8 cellular contexts compared by ENCODE assay signal in genomic region chr11:117597083-117597482, GRCh38.
DNase-seq lines count a peak whose midpoint lies in the region; ATAC-seq and TF ChIP-seq lines count a peak whose summit lies in the region.

No MANE protein-coding gene starts in this region.

- TF ChIP-seq POLR2A in tibial nerve (IDR thresholded peaks at IDR 0.05) = no peak

- H3K4me3 Mint-ChIP-seq in Calu3 (ENCODE audit: low read depth, unreplicated experiment) = no peak overlapping the region

- TF ChIP-seq CTCF in Calu3 (IDR thresholded peaks at IDR 0.05; ENCODE audit: unreplicated experiment) (no peak), liver (IDR thresholded peaks at IDR 0.05; ENCODE audit: low read depth, low read length, missing input control) (no peak), tibial nerve (IDR thresholded peaks at IDR 0.05) (no peak)

- H3K9me3 ChIP-seq in liver (ENCODE audit: control insufficient read depth in 4 of 4, low read length in 3 of 4) (no peaks in the 10 kb centered on the region), tibial nerve (no peaks in the 10 kb centered on the region)

- no peaks in the 10 kb centered on the region for H3K36me3 Mint-ChIP-seq in Calu3 (ENCODE audit: insufficient read depth, unreplicated experiment)

- no peaks in the 10 kb centered on the region for H3K4me1 Mint-ChIP-seq in Calu3 (ENCODE audit: low read depth, unreplicated experiment)

- H3K27ac Mint-ChIP-seq in Calu3 (ENCODE audit: unreplicated experiment) = no peak overlapping the region

- TF ChIP-seq RAD21 in liver (IDR thresholded peaks at IDR 0.05) = no peak

- no peak overlapping the region for H3K4me3 ChIP-seq in liver (ENCODE audit: low read depth in 1 of 3, low read length in 3 of 3)
- no peak overlapping the region for H3K4me3 ChIP-seq in tibial nerve

- H3K27me3 ChIP-seq in liver (ENCODE audit: control insufficient read depth in 4 of 4, insufficient read depth in 4 of 4, low read length in 3 of 4) (no peaks in the 10 kb centered on the region), tibial nerve (peaks cover 0 to 10% of the 10 kb centered on the region in 2 donors)

- CTCF ChIA-PET in Calu3 (lab: Charles Lee) = no interaction called here

- peak; percentile 25 for DNase-seq in Calu3
- DNase-seq in LoVo (ENCODE audit: low spot score) = peak; percentile 37
- DNase-seq in activated naive CD4-positive, alpha-beta T cell treated with anti-CD3 and anti-CD28 coated beads, Interleukin-2, amount 50 U/mL, for 16 hours = peak; percentile 31
- no peak for DNase-seq in NCI-H187 (lab: John Stamatoyannopoulos, UW)
- no peak for DNase-seq in tibial nerve (ENCODE audit: low spot score in 2 of 2)

- no TSS peak for BruUV-seq in Calu3 (replicated peaks; lab: Mats Ljungman, UMichigan)

- no peak overlapping the region for H3K9ac ChIP-seq in liver (ENCODE audit: low read depth in 1 of 2, low read length in 2 of 2)

- no peak overlapping the region for H3K27ac ChIP-seq in liver (ENCODE audit: low read depth in 1 of 2, low read length in 2 of 2)
- no peak overlapping the region for H3K27ac ChIP-seq in tibial nerve

- H3K9me3 Mint-ChIP-seq in Calu3 (ENCODE audit: low read depth, unreplicated experiment) = no peaks in the 10 kb centered on the region

- H3K4me1 ChIP-seq in liver (ENCODE audit: control insufficient read depth in 4 of 4, insufficient read depth in 4 of 4, low read length in 3 of 4) (no peaks in the 10 kb centered on the region), tibial nerve (no peaks in the 10 kb centered on the region)

- no peaks in the 10 kb centered on the region for H3K36me3 ChIP-seq in liver (ENCODE audit: control insufficient read depth in 4 of 4, insufficient read depth in 3 of 4, low read depth in 1 of 4, low read length in 3 of 4)
- no peaks in the 10 kb centered on the region for H3K36me3 ChIP-seq in tibial nerve

- no peak for TF ChIP-seq EP300 in tibial nerve (IDR thresholded peaks at IDR 0.05)

- ATAC-seq in HG02678 (IDR thresholded peaks at IDR 0.05; ENCODE audit: unreplicated experiment) (no peak), HG03097 (IDR thresholded peaks at IDR 0.05; ENCODE audit: low FRiP score, unreplicated experiment) (no peak)

- H3K27me3 Mint-ChIP-seq in Calu3 (ENCODE audit: unreplicated experiment) = peaks cover 72% of the 10 kb centered on the region

- intact Hi-C loops in Calu3 (cut with micrococcal nuclease; ENCODE audit: unreplicated experiment) = no loop called here

- WGBS in liver = 55% methylated on average over 7 of the region's 7 CpGs
- WGBS in tibial nerve, 2 donors = 46 to 49% methylated on average over 7 of the region's 7 CpGs

TF ChIP-seq in liver, 16 proteins besides CTCF, POLR2A, EP300 and RAD21:
- TF ChIP-seq, protein P1, sequence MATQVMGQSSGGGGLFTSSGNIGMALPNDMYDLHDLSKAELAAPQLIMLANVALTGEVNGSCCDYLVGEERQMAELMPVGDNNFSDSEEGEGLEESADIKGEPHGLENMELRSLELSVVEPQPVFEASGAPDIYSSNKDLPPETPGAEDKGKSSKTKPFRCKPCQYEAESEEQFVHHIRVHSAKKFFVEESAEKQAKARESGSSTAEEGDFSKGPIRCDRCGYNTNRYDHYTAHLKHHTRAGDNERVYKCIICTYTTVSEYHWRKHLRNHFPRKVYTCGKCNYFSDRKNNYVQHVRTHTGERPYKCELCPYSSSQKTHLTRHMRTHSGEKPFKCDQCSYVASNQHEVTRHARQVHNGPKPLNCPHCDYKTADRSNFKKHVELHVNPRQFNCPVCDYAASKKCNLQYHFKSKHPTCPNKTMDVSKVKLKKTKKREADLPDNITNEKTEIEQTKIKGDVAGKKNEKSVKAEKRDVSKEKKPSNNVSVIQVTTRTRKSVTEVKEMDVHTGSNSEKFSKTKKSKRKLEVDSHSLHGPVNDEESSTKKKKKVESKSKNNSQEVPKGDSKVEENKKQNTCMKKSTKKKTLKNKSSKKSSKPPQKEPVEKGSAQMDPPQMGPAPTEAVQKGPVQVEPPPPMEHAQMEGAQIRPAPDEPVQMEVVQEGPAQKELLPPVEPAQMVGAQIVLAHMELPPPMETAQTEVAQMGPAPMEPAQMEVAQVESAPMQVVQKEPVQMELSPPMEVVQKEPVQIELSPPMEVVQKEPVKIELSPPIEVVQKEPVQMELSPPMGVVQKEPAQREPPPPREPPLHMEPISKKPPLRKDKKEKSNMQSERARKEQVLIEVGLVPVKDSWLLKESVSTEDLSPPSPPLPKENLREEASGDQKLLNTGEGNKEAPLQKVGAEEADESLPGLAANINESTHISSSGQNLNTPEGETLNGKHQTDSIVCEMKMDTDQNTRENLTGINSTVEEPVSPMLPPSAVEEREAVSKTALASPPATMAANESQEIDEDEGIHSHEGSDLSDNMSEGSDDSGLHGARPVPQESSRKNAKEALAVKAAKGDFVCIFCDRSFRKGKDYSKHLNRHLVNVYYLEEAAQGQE (IDR thresholded peaks at IDR 0.05) = peak; percentile 98
- TF ChIP-seq HNF4G (IDR thresholded peaks at IDR 0.05) (no peak), FOXA2 (IDR thresholded peaks at IDR 0.05) (no peak)
TF ChIP-seq in liver: peak in this region for 1.

Comparison
In these comparisons a context has a peak if more than half of its experiments do, and no peak if none do; other contexts are left out.
1. DNase-seq: peak in Calu3 (single experiment), LoVo (single experiment) and activated naive CD4-positive, alpha-beta T cell treated with anti-CD3 and anti-CD28 coated beads, Interleukin-2, amount 50 U/mL, for 16 hours (single experiment); none in NCI-H187 (0 of 2) and tibial nerve (0 of 2).